24 cellular contexts compared by ENCODE assay signal in genomic region chr15:96303503-96304054, GRCh38. TPM values are rescaled to one million over a fixed set of nuclear protein-coding genes. Genes with fewer than 3 reads are reported as not detected.
"Had no signal": no experiment of that assay in that cellular context is flagged by ENCODE, and none has a peak within 500 bp of the region (broad histone marks: within the 10 kb centered on the region; RNA-seq: fewer than 3 reads in every experiment).

No MANE protein-coding gene starts in this region.

- H3K27me3 ChIP-seq: foreskin keratinocyte, hepatocyte, transverse colon had no signal

- H3K4me2 ChIP-seq: hepatocyte had no signal

- FAIRE-seq: endothelial cell of umbilical vein, kidney had no signal

- H3K9ac ChIP-seq: parathyroid adenoma had no signal

- H3K36me3 ChIP-seq: prostate gland, thoracic aorta, transverse colon had no signal

- H3K4me1 ChIP-seq: foreskin keratinocyte, parathyroid adenoma, prostate gland, transverse colon had no signal

- ATAC-seq: foreskin keratinocyte; left ventricle myocardium superior; natural killer cell treated with Interleukin-12 subunit alpha and Interleukin-12 subunit beta and Interleukin-15 and Interleukin-18, amount 100 ng/mL, for 72 hours; sciatic nerve; stimulated activated naive B cell treated with anti-CD40 and anti-IgM and Interleukin-4, amounts not matched to agents 10 μg/mL and 1 μg/mL and 100 μg/mL, for 72 hours; stimulated activated naive CD8-positive, alpha-beta T cell treated with anti-CD3 and anti-CD28 coated beads, Interleukin-15, amount 100 ng/mL, for 72 hours had no signal

- H3K4me3 ChIP-seq: coronary artery, hepatocyte, prostate gland, skin epidermis, thoracic aorta, transverse colon had no signal

- H3K27ac ChIP-seq: foreskin keratinocyte, hepatocyte, parathyroid adenoma, prostate gland, skin epidermis, thoracic aorta, transverse colon had no signal

- DNase-seq: effector CD4-positive, alpha-beta T cell; endodermal cell; erythroblast; foreskin keratinocyte; head of caudate nucleus; kidney; left cardiac atrium; left ventricle myocardium superior; retina; stimulated activated CD4-positive, alpha-beta T cell treated with anti-CD3 and anti-CD28 coated beads, Interleukin-2, amount 100 ng/mL, for 24 hours; stimulated activated CD4-positive, alpha-beta T cell treated with anti-CD3 and anti-CD28 coated beads, Interleukin-4, amount 100 ng/mL, for 4 hours; stimulated activated naive B cell treated with anti-CD40 and anti-IgM and Interleukin-4, amounts not matched to agents 10 μg/mL and 1 μg/mL and 100 μg/mL, for 72 hours; stimulated activated naive CD8-positive, alpha-beta T cell treated with anti-CD3 and anti-CD28 coated beads, Interleukin-15, amount 100 ng/mL, for 72 hours; substantia nigra; transverse colon had no signal

- H3K9me3 ChIP-seq: prostate gland, thoracic aorta had no signal

- H3K79me2 ChIP-seq: hepatocyte, parathyroid adenoma had no signal

- H2AFZ ChIP-seq: hepatocyte, parathyroid adenoma had no signal

RNA-seq across cellular contexts. Expression of gene NR2F2, which starts 26.9 kb away (rescaled TPM):
- total RNA-seq: natural killer cell treated with Interleukin-12 subunit alpha and Interleukin-12 subunit beta and Interleukin-15 and Interleukin-18, amount 100 ng/mL, for 72 hours had no signal
